Comparison of ENCODE assay signal across 11 cellular contexts in genomic region chr17:50371526-50371925, GRCh38. TPM values are rescaled to one million over a fixed set of nuclear protein-coding genes. Genes with fewer than 3 reads are reported as not detected.
DNase-seq lines count a peak whose midpoint lies in the region; ATAC-seq and TF ChIP-seq lines count a peak whose summit lies in the region.
"Had no signal": no experiment of that assay in that cellular context is flagged by ENCODE, and none has a peak within 500 bp of the region (broad histone marks: within the 10 kb centered on the region; RNA-seq: fewer than 3 reads in every experiment).

No MANE protein-coding gene starts in this region.

- H3K4me3 ChIP-seq in breast epithelium, result no peak overlapping the region
- peak overlapping the region; percentile 94 for H3K4me3 ChIP-seq in iPS-20b (ENCODE audit: low read length)

- ATAC-seq in activated CD8-positive, alpha-beta T cell treated with anti-CD3 and anti-CD28 coated beads for 36 hours, result no peak
- ATAC-seq: Right ventricle myocardium inferior had no signal

- no peak for DNase-seq in MCF 10A (ENCODE audit: unreplicated experiment)
- no peak for DNase-seq in breast epithelium (ENCODE audit: low spot score in 2 of 2)
- DNase-seq in activated CD8-positive, alpha-beta T cell treated with anti-CD3 and anti-CD28 coated beads for 36 hours, result no peak
- DNase-seq in mesenteric fat pad (ENCODE audit: low spot score), result no peak
- DNase-seq in NCI-H2107 treated with DMSO at 0.1 percent for 48 hours (lab: John Stamatoyannopoulos, UW; ENCODE audit: unreplicated experiment), result no peak
- no peak for DNase-seq in DMS153 treated with DMSO at 0.1 percent for 48 hours (lab: John Stamatoyannopoulos, UW; ENCODE audit: unreplicated experiment)
- no peak for DNase-seq in NCI-H2029 treated with DMSO at 0.1 percent for 48 hours (lab: John Stamatoyannopoulos, UW)
- DNase-seq: C1 segment of cervical spinal cord, HCEC 1CT had no signal

- H3K27ac ChIP-seq in breast epithelium (no peak overlapping the region), iPS-20b (ENCODE audit: low read length) (no peak overlapping the region)

- no peaks in the 10 kb centered on the region for H3K9me3 ChIP-seq in breast epithelium
- no peaks in the 10 kb centered on the region for H3K9me3 ChIP-seq in iPS-20b (ENCODE audit: insufficient read depth, low read depth, low read length)

- no peak for TF ChIP-seq CTCF in MCF 10A (IDR thresholded peaks at IDR 0.05; ENCODE audit: unreplicated experiment)
- TF ChIP-seq CTCF in breast epithelium (IDR thresholded peaks at IDR 0.05), result no peak
- no peak for TF ChIP-seq CTCF in activated CD8-positive, alpha-beta T cell treated with anti-CD3 and anti-CD28 coated beads for 36 hours (IDR thresholded peaks at IDR 0.05)

- H3K4me1 ChIP-seq in breast epithelium (peaks cover 4 to 14% of the 10 kb centered on the region in 2 donors), iPS-20b (ENCODE audit: insufficient read depth, low read length) (peaks cover 5% of the 10 kb centered on the region; the same call in 1 of the 2 replicates)

- CTCF ChIA-PET in MCF 10A (lab: Yijun Ruan, JAX), result interaction anchor here (0.8 to 4.0 kb wide), 5 partner anchors 10 to 171 kb away, joined by 3 to 27 read pairs (median 4); partner anchors contain the start of gene LRRC59
- CTCF ChIA-PET in activated CD8-positive, alpha-beta T cell treated with anti-CD3 and anti-CD28 coated beads for 36 hours (lab: Charles Lee), result interaction anchor here (0.7 to 6.3 kb wide), 2 partner anchors 10 to 105 kb away, joined by 3 to 46 read pairs; no protein-coding TSS in a partner anchor

- H3K27me3 Mint-ChIP-seq in MCF 10A (ENCODE audit: insufficient read depth, unreplicated experiment), result no peaks in the 10 kb centered on the region
- no peaks in the 10 kb centered on the region for H3K27me3 Mint-ChIP-seq in activated CD8-positive, alpha-beta T cell treated with anti-CD3 and anti-CD28 coated beads for 36 hours

- no peaks in the 10 kb centered on the region for H3K9me3 Mint-ChIP-seq in MCF 10A (ENCODE audit: unreplicated experiment)
- H3K9me3 Mint-ChIP-seq in activated CD8-positive, alpha-beta T cell treated with anti-CD3 and anti-CD28 coated beads for 36 hours, result no peaks in the 10 kb centered on the region

- peaks cover 44% of the 10 kb centered on the region for H3K36me3 Mint-ChIP-seq in MCF 10A (ENCODE audit: insufficient read depth, unreplicated experiment)
- H3K36me3 Mint-ChIP-seq in activated CD8-positive, alpha-beta T cell treated with anti-CD3 and anti-CD28 coated beads for 36 hours (ENCODE audit: low read depth), result peaks cover 57% of the 10 kb centered on the region

- H3K27ac Mint-ChIP-seq in MCF 10A (ENCODE audit: low read depth, unreplicated experiment), result peak overlapping the region; percentile 97
- peak overlapping the region; percentile 98 for H3K27ac Mint-ChIP-seq in activated CD8-positive, alpha-beta T cell treated with anti-CD3 and anti-CD28 coated beads for 36 hours

- peaks cover 12% of the 10 kb centered on the region for H3K4me1 Mint-ChIP-seq in MCF 10A (ENCODE audit: insufficient read depth, unreplicated experiment)
- H3K4me1 Mint-ChIP-seq in activated CD8-positive, alpha-beta T cell treated with anti-CD3 and anti-CD28 coated beads for 36 hours (ENCODE audit: low read depth), result peaks cover 21% of the 10 kb centered on the region

- BruUV-seq in MCF 10A (replicated peaks; lab: Mats Ljungman, UMichigan), result no TSS peak

- H3K36me3 ChIP-seq in breast epithelium (peaks cover 5% of the 10 kb centered on the region), iPS-20b (ENCODE audit: insufficient read depth, low read depth, low read length) (peaks cover 68% of the 10 kb centered on the region)

- H3K4me3 Mint-ChIP-seq in MCF 10A (ENCODE audit: unreplicated experiment), result peak overlapping the region; percentile 91
- H3K4me3 Mint-ChIP-seq in activated CD8-positive, alpha-beta T cell treated with anti-CD3 and anti-CD28 coated beads for 36 hours, result peak overlapping the region; percentile 94

- intact Hi-C loops in MCF 10A (cut with micrococcal nuclease) (no loop called here), breast epithelium (cut with DNase I; ENCODE audit: low total_unique reads) (no loop called here)
- intact Hi-C loops in activated CD8-positive, alpha-beta T cell treated with anti-CD3 and anti-CD28 coated beads for 36 hours (cut with micrococcal nuclease), result no loop called here

- no peak for TF ChIP-seq POLR2A in breast epithelium (IDR thresholded peaks at IDR 0.05)

- POLR2A ChIA-PET in MCF 10A (lab: Yijun Ruan, JAX), result interaction anchor here (0.6 to 5.9 kb wide), 15 partner anchors 9 to 349 kb away, joined by 3 to 54 read pairs (median 4); partner anchors contain the start of genes LRRC59 and XYLT2
- POLR2A ChIA-PET in activated CD8-positive, alpha-beta T cell treated with anti-CD3 and anti-CD28 coated beads for 36 hours (lab: Charles Lee), result interaction anchor here (1.2 to 6.0 kb wide), 4 partner anchors 8 to 26 kb away, joined by 3 to 50 read pairs (median 10); partner anchors contain the start of genes LRRC59 and XYLT2

- H3K9ac ChIP-seq in iPS-20b (ENCODE audit: low read depth, low read length), result no peak overlapping the region

- H3K27me3 ChIP-seq in breast epithelium (no peaks in the 10 kb centered on the region), iPS-20b (ENCODE audit: insufficient read depth, low read length) (no peaks in the 10 kb centered on the region)

RNA-seq across cellular contexts. Expression of gene MRPL27, which starts 1.5 kb away (rescaled TPM):
- 57.2 and 71.5 TPM in 2 replicates for total RNA-seq in MCF 10A (2022)
- total RNA-seq in breast epithelium, result 10 to 100 TPM; 46.0 to 64.9 (median 49.1) TPM
- 10 to 100 TPM; 54.6 to 55.8 TPM for total RNA-seq in activated CD8-positive, alpha-beta T cell treated with anti-CD3 and anti-CD28 coated beads for 36 hours
- 51.5 TPM for total RNA-seq in mesenteric fat pad

RNA-seq across cellular contexts. Expression of gene EME1, which starts 1.5 kb away (rescaled TPM):
- total RNA-seq in MCF 10A (2022), result 6.0 and 6.7 TPM in 2 replicates
- 1 to 10 TPM in 1 of 3 donors, under 1 TPM in 2; 0.29 to 2.0 (median 0.64) TPM for total RNA-seq in breast epithelium
- 10 to 100 TPM; 48.0 to 48.6 TPM for total RNA-seq in activated CD8-positive, alpha-beta T cell treated with anti-CD3 and anti-CD28 coated beads for 36 hours
- total RNA-seq in mesenteric fat pad, result not detected

RNA-seq across cellular contexts. Expression of gene XYLT2, which starts 25.6 kb away (rescaled TPM):
- total RNA-seq in MCF 10A (2022) (9.6 and 14.0 TPM in 2 replicates), breast epithelium (10 to 100 TPM; 13.6 to 27.5 (median 24.4) TPM), mesenteric fat pad (14.4 TPM)
- total RNA-seq in activated CD8-positive, alpha-beta T cell treated with anti-CD3 and anti-CD28 coated beads for 36 hours, result 10 to 100 TPM; 24.4 to 25.3 TPM

RNA-seq across cellular contexts. Expression of gene LRRC59, which starts 25.8 kb away (rescaled TPM):
- total RNA-seq in MCF 10A (2022) (306 and 344 TPM in 2 replicates), breast epithelium (10 to 100 TPM; 42.1 to 72.8 (median 54.0) TPM), mesenteric fat pad (126 TPM)
- 10 to 100 TPM; 70.6 to 71.0 TPM for total RNA-seq in activated CD8-positive, alpha-beta T cell treated with anti-CD3 and anti-CD28 coated beads for 36 hours

RNA-seq across cellular contexts. Expression of gene ACSF2, which starts 54.5 kb away (rescaled TPM):
- total RNA-seq in MCF 10A (2022) (10.5 and 17.8 TPM in 2 replicates), breast epithelium (10 to 100 TPM; 19.4 to 95.4 (median 86.3) TPM), mesenteric fat pad (148 TPM)
- 10 to 100 TPM; 14.5 to 17.5 TPM for total RNA-seq in activated CD8-positive, alpha-beta T cell treated with anti-CD3 and anti-CD28 coated beads for 36 hours
